Comparison of ENCODE assay signal across 26 cellular contexts in the genomic region with DNA sequence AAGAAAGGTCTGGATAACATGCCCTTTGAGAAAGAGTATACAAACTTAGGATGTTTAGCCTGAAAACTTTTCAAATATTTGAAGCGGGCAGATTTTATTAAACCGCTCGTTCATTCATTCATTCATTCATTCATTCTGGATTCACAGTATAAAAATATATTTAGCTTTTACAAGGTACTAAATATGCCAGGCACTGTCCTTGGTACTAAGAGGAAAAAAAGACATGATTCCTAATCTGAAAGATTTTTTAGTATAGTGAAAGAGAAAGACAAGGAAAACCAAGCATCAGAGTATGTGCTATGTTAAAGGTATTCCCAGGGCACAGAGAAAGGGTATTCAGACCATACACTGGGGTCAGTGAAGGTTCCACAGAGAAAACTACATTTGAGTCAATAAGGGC.
"Had no signal": no experiment of that assay in that cellular context is flagged by ENCODE, and none has a peak within 500 bp of the region (broad histone marks: within the 10 kb centered on the region; RNA-seq: fewer than 3 reads in every experiment).

No MANE protein-coding gene starts in this region.

- H3K36me3 ChIP-seq: neural progenitor cell, ovary, right lobe of liver, sigmoid colon, stomach, thoracic aorta, thyroid gland, tibial nerve, upper lobe of left lung, vagina had no signal

- H3K27ac ChIP-seq: neural progenitor cell, ovary, parathyroid adenoma, psoas muscle, right lobe of liver, sigmoid colon, stomach, thoracic aorta, thyroid gland, tibial nerve, upper lobe of left lung, vagina had no signal

- H3K4me1 ChIP-seq: neural progenitor cell, parathyroid adenoma, psoas muscle, right lobe of liver, sigmoid colon, stomach, thyroid gland, tibial nerve, upper lobe of left lung, vagina had no signal

- FAIRE-seq: small intestine, urothelium cell line had no signal

- DNase-seq: natural killer cell; occipital lobe; ovary; posterior cingulate gyrus; psoas muscle; right cardiac atrium; right lobe of liver; sigmoid colon; small intestine; stimulated activated CD4-positive, alpha-beta T cell treated with anti-CD3 and anti-CD28 coated beads, Interleukin-15, amount 100 ng/mL, for 24 hours; stimulated activated CD4-positive, alpha-beta T cell treated with anti-CD3 and anti-CD28 coated beads, Interleukin-2, amount 100 ng/mL, for 24 hours; stimulated activated CD4-positive, alpha-beta T cell treated with anti-CD3 and anti-CD28 coated beads, Interleukin-2, amount 100 ng/mL, for 48 hours; stimulated activated CD4-positive, alpha-beta T cell treated with anti-CD3 and anti-CD28 coated beads, Interleukin-4, amount 100 ng/mL, for 24 hours; stimulated activated naive B cell treated with anti-CD40 and anti-IgM and Interleukin-4, amounts not matched to agents 10 μg/mL and 1 μg/mL and 100 μg/mL, for 72 hours; stimulated activated naive CD4-positive, alpha-beta T cell treated with Interleukin-2 at 50 U/mL for 16 hours; stomach; thyroid gland; trophoblast cell; upper lobe of left lung had no signal

- H3K4me2 ChIP-seq: neural progenitor cell had no signal

- H3K4me3 ChIP-seq: neural progenitor cell, ovary, psoas muscle, right lobe of liver, sigmoid colon, stomach, thoracic aorta, thyroid gland, tibial nerve, upper lobe of left lung, vagina had no signal

- H3K9me3 ChIP-seq: ovary, psoas muscle, right lobe of liver, sigmoid colon, thoracic aorta, thyroid gland, upper lobe of left lung, vagina had no signal

- H3K27me3 ChIP-seq: neural progenitor cell, ovary, right lobe of liver, sigmoid colon, stomach, thyroid gland, tibial nerve, upper lobe of left lung, vagina had no signal

- ATAC-seq: natural killer cell; psoas muscle; right cardiac atrium; right lobe of liver; stimulated activated effector memory CD8-positive, alpha-beta T cell treated with anti-CD3 and anti-CD28 coated beads, Interleukin-12 subunit alpha, Interleukin-12 subunit beta, amount 100 ng/mL, for 72 hours; stimulated activated naive B cell treated with anti-CD40 and anti-IgM and Interleukin-4, amounts not matched to agents 10 μg/mL and 1 μg/mL and 100 μg/mL, for 72 hours had no signal
